9 cellular contexts compared by ENCODE assay signal in the genomic region with DNA sequence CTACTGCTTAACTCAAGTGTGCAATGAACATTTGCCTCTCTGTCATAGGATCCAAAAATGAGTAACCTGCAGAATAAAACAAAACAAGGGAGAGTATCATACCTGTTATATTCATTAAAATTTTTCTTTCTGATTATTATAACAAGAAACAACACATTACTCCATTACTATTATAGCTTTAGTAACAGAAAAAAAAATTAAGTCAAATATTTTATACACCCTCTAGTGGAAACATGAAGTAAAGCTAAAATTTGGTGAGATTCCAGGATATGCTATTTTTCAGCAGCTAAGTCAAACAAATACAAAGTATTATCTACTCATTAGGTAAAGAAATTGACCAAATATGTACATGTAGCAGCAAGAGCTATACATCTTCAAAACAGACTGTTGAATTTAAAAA. TPM values are rescaled to one million over a fixed set of nuclear protein-coding genes. Genes with fewer than 3 reads are reported as not detected.
DNase-seq lines count a peak whose midpoint lies in the region; TF ChIP-seq lines count a peak whose summit lies in the region.
"Had no signal": no experiment of that assay in that cellular context is flagged by ENCODE, and none has a peak within 500 bp of the region (broad histone marks: within the 10 kb centered on the region; RNA-seq: fewer than 3 reads in every experiment).

No MANE protein-coding gene starts in this region.

- no peak overlapping the region for H3K4me3 ChIP-seq in adrenal gland
- no peak overlapping the region for H3K4me3 ChIP-seq in kidney epithelial cell (ENCODE audit: low read depth, low read length)

- no peak overlapping the region for H3K27ac ChIP-seq in adrenal gland

- no peaks in the 10 kb centered on the region for H3K36me3 ChIP-seq in adrenal gland (replicated peaks in 1 of 2)
- H3K36me3 ChIP-seq in kidney epithelial cell (ENCODE audit: control insufficient read depth, insufficient read depth, low read length), result no peaks in the 10 kb centered on the region

- H3K27me3 ChIP-seq in adrenal gland (no peaks in the 10 kb centered on the region), kidney epithelial cell (ENCODE audit: control insufficient read depth, insufficient read depth, low read length) (no peaks in the 10 kb centered on the region)

- TF ChIP-seq POLR2A in adrenal gland (IDR thresholded peaks at IDR 0.05), result no peak

- TF ChIP-seq CTCF in adrenal gland (IDR thresholded peaks at IDR 0.05), result peak in 5 of 6 experiments; percentile 9 to 48 (median 35)
- TF ChIP-seq CTCF in kidney epithelial cell (IDR thresholded peaks at IDR 0.05; ENCODE audit: insufficient read depth, low read length, poor library complexity, severe bottlenecking), result peak; percentile 39

- intact Hi-C loops in adrenal gland (cut with DNase I), result loop anchor here in 1 of 2 donors (10.0 kb wide), 1 partner anchor 104 kb away; no protein-coding TSS in a partner anchor

- DNase-seq in AG20443 (ENCODE audit: low spot score) (peak; percentile 14), HCEC 1CT (peak; percentile 24), adrenal gland (no peak), kidney epithelial cell (ENCODE audit: low read depth) (no peak), epidermal melanocyte (ENCODE audit: insufficient read length, low spot score) (no peak), AG08396 (ENCODE audit: low spot score) (no peak), cerebellar cortex (ENCODE audit: low spot score) (no peak)
- no peak for DNase-seq in activated CD4-positive, CD25-positive, alpha-beta regulatory T cell treated with anti-CD3 and anti-CD28 coated beads, Interleukin-2, amount 50 U/mL, for 72 hours
- DNase-seq: stimulated activated CD4-positive, alpha-beta T cell treated with anti-CD3 and anti-CD28 coated beads, Interleukin-15, amount 100 ng/mL, for 24 hours had no signal

- H3K9me3 ChIP-seq in adrenal gland (replicated peaks in 1 of 3), result no peaks in the 10 kb centered on the region

- no peaks in the 10 kb centered on the region for H3K4me1 ChIP-seq in adrenal gland (replicated peaks in 1 of 2)

RNA-seq across cellular contexts. Expression of gene PDZD8, which starts 56.3 kb away (rescaled TPM):
- total RNA-seq in adrenal gland (10 to 100 TPM; 22.3 to 45.7 (median 26.1) TPM), kidney epithelial cell (30.9 and 84.7 TPM in 2 replicates)
- 10 to 100 TPM in 1 of 3 donors, 1 to 10 TPM in 2; 1.7 to 30.5 (median 3.0) TPM for polyA plus RNA-seq in adrenal gland

Comparison
In these comparisons a context has a peak if more than half of its experiments do, and no peak if none do; other contexts are left out.
1. DNase-seq: peak in AG20443 (single experiment) and HCEC 1CT (single experiment); none in adrenal gland (0 of 7), kidney epithelial cell (single experiment), epidermal melanocyte (single experiment), AG08396 (single experiment), activated CD4-positive, CD25-positive, alpha-beta regulatory T cell treated with anti-CD3 and anti-CD28 coated beads, Interleukin-2, amount 50 U/mL, for 72 hours (single experiment) and cerebellar cortex (single experiment).